Comparison of ENCODE assay signal across 15 cellular contexts in genomic region chr9:112328545-112328944, GRCh38. TPM values are rescaled to one million over a fixed set of nuclear protein-coding genes. Genes with fewer than 3 reads are reported as not detected.
DNase-seq lines count a peak whose midpoint lies in the region; ATAC-seq and TF ChIP-seq lines count a peak whose summit lies in the region.
"Had no signal": no experiment of that assay in that cellular context is flagged by ENCODE, and none has a peak within 500 bp of the region (broad histone marks: within the 10 kb centered on the region; RNA-seq: fewer than 3 reads in every experiment).

No MANE protein-coding gene starts in this region.

- POLR2A ChIA-PET in activated CD4-positive, alpha-beta memory T cell treated with anti-CD3 and anti-CD28 coated beads for 36 hours (lab: Charles Lee): interaction anchor here (1.5 kb wide), 1 partner anchor 52 kb away, joined by 3 read pairs; the partner anchor contains the start of gene HSDL2

- H3K4me1 ChIP-seq in foreskin keratinocyte: peaks cover 51% of the 10 kb centered on the region

- peaks cover 73% of the 10 kb centered on the region for H3K4me1 Mint-ChIP-seq in stimulated activated naive CD8-positive, alpha-beta T cell treated with anti-CD3 and anti-CD28 coated beads, Interleukin-15, Interleukin-2, amounts not matched to agents 100 ng/mL and 50 ng/mL, for 24 hours (ENCODE audit: low read depth)
- peaks cover 49% of the 10 kb centered on the region for H3K4me1 Mint-ChIP-seq in stimulated activated naive CD8-positive, alpha-beta T cell treated with anti-CD3 and anti-CD28 coated beads, Interleukin-15, amount 100 ng/mL, for 72 hours
- H3K4me1 Mint-ChIP-seq in activated CD4-positive, alpha-beta memory T cell treated with anti-CD3 and anti-CD28 coated beads for 36 hours (ENCODE audit: low read depth): peaks cover 61% of the 10 kb centered on the region

- no peak for DNase-seq in stimulated activated naive CD8-positive, alpha-beta T cell treated with anti-CD3 and anti-CD28 coated beads, Interleukin-15, amount 100 ng/mL, for 72 hours
- DNase-seq in activated CD4-positive, alpha-beta memory T cell treated with anti-CD3 and anti-CD28 coated beads for 36 hours: no peak
- DNase-seq in foreskin keratinocyte: no peak
- no peak for DNase-seq in central memory CD4-positive, alpha-beta T cell
- no peak for DNase-seq in left cardiac atrium
- DNase-seq in NCI-H2081 treated with DMSO at 0.1 percent for 48 hours (lab: John Stamatoyannopoulos, UW): no peak
- DNase-seq: activated CD8-positive, alpha-beta memory T cell treated with anti-CD3 and anti-CD28 coated beads for 24 hours; activated naive CD4-positive, alpha-beta T cell treated with Interleukin-2 at 50 U/mL for 16 hours; hypothalamus; NCI-H1417 treated with DMSO at 0.1 percent for 48 hours; psoas muscle; SIG-M5 had no signal

- peaks cover 20% of the 10 kb centered on the region for H3K36me3 Mint-ChIP-seq in stimulated activated naive CD8-positive, alpha-beta T cell treated with anti-CD3 and anti-CD28 coated beads, Interleukin-15, Interleukin-2, amounts not matched to agents 100 ng/mL and 50 ng/mL, for 24 hours (ENCODE audit: low read depth)
- peaks cover 14% of the 10 kb centered on the region for H3K36me3 Mint-ChIP-seq in activated CD4-positive, alpha-beta memory T cell treated with anti-CD3 and anti-CD28 coated beads for 36 hours

- peak overlapping the region; percentile 57 for H3K27ac Mint-ChIP-seq in stimulated activated naive CD8-positive, alpha-beta T cell treated with anti-CD3 and anti-CD28 coated beads, Interleukin-15, Interleukin-2, amounts not matched to agents 100 ng/mL and 50 ng/mL, for 24 hours
- H3K27ac Mint-ChIP-seq in stimulated activated naive CD8-positive, alpha-beta T cell treated with anti-CD3 and anti-CD28 coated beads, Interleukin-15, amount 100 ng/mL, for 72 hours: no peak overlapping the region
- peak overlapping the region; percentile 70 for H3K27ac Mint-ChIP-seq in activated CD4-positive, alpha-beta memory T cell treated with anti-CD3 and anti-CD28 coated beads for 36 hours

- peak overlapping the region; percentile 17 for H3K4me3 Mint-ChIP-seq in stimulated activated naive CD8-positive, alpha-beta T cell treated with anti-CD3 and anti-CD28 coated beads, Interleukin-15, Interleukin-2, amounts not matched to agents 100 ng/mL and 50 ng/mL, for 24 hours
- H3K4me3 Mint-ChIP-seq in stimulated activated naive CD8-positive, alpha-beta T cell treated with anti-CD3 and anti-CD28 coated beads, Interleukin-15, amount 100 ng/mL, for 72 hours: no peak overlapping the region
- no peak overlapping the region for H3K4me3 Mint-ChIP-seq in activated CD4-positive, alpha-beta memory T cell treated with anti-CD3 and anti-CD28 coated beads for 36 hours

- CTCF ChIA-PET in activated CD4-positive, alpha-beta memory T cell treated with anti-CD3 and anti-CD28 coated beads for 36 hours (lab: Charles Lee): interaction anchor here (0.8 kb wide), 1 partner anchor 33 kb away, joined by 6 read pairs; no protein-coding TSS in a partner anchor

- intact Hi-C loops in activated CD4-positive, alpha-beta memory T cell treated with anti-CD3 and anti-CD28 coated beads for 36 hours (cut with micrococcal nuclease): no loop called here
- intact Hi-C loops in left cardiac atrium (cut with DNase I): no loop called here

- H3K27ac ChIP-seq in foreskin keratinocyte: peak overlapping the region; percentile 46
- H3K27ac ChIP-seq: breast epithelium, psoas muscle had no signal

- no peak for ATAC-seq in stimulated activated naive CD8-positive, alpha-beta T cell treated with anti-CD3 and anti-CD28 coated beads, Interleukin-15, amount 100 ng/mL, for 72 hours
- ATAC-seq in foreskin keratinocyte (no peak), left cardiac atrium (no peak), HG02970 (IDR thresholded peaks at IDR 0.05; ENCODE audit: low FRiP score, unreplicated experiment) (no peak)
- ATAC-seq: psoas muscle had no signal

- H3K27me3 ChIP-seq in foreskin keratinocyte: no peaks in the 10 kb centered on the region
- H3K27me3 ChIP-seq: breast epithelium had no signal

- TF ChIP-seq CTCF in foreskin keratinocyte (conservative IDR thresholded peaks at IDR 0.05): no peak

- no peaks in the 10 kb centered on the region for H3K27me3 Mint-ChIP-seq in stimulated activated naive CD8-positive, alpha-beta T cell treated with anti-CD3 and anti-CD28 coated beads, Interleukin-15, Interleukin-2, amounts not matched to agents 100 ng/mL and 50 ng/mL, for 24 hours
- no peaks in the 10 kb centered on the region for H3K27me3 Mint-ChIP-seq in stimulated activated naive CD8-positive, alpha-beta T cell treated with anti-CD3 and anti-CD28 coated beads, Interleukin-15, amount 100 ng/mL, for 72 hours
- no peaks in the 10 kb centered on the region for H3K27me3 Mint-ChIP-seq in activated CD4-positive, alpha-beta memory T cell treated with anti-CD3 and anti-CD28 coated beads for 36 hours

- peaks cover 5% of the 10 kb centered on the region for H3K9me3 Mint-ChIP-seq in stimulated activated naive CD8-positive, alpha-beta T cell treated with anti-CD3 and anti-CD28 coated beads, Interleukin-15, Interleukin-2, amounts not matched to agents 100 ng/mL and 50 ng/mL, for 24 hours
- peaks cover 0 to 12% of the 10 kb centered on the region in 2 donors for H3K9me3 Mint-ChIP-seq in stimulated activated naive CD8-positive, alpha-beta T cell treated with anti-CD3 and anti-CD28 coated beads, Interleukin-15, amount 100 ng/mL, for 72 hours
- H3K9me3 Mint-ChIP-seq in activated CD4-positive, alpha-beta memory T cell treated with anti-CD3 and anti-CD28 coated beads for 36 hours: peaks cover 4% of the 10 kb centered on the region

RNA-seq across cellular contexts. Expression of gene PTBP3, which starts 4.9 kb away (rescaled TPM):
- total RNA-seq in activated CD4-positive, alpha-beta memory T cell treated with anti-CD3 and anti-CD28 coated beads for 36 hours: 10 to 100 TPM; 87.2 to 92.3 TPM
- total RNA-seq in foreskin keratinocyte (62.1 and 67.8 TPM in 2 replicates), left cardiac atrium (10 to 100 TPM; 20.3 to 25.4 TPM)
- 11.2 and 14.7 TPM in 2 replicates for polyA plus RNA-seq in foreskin keratinocyte

RNA-seq across cellular contexts. Expression of gene HSDL2, which starts 51.4 kb away (rescaled TPM):
- total RNA-seq in activated CD4-positive, alpha-beta memory T cell treated with anti-CD3 and anti-CD28 coated beads for 36 hours: 10 to 100 TPM; 24.8 to 26.3 TPM
- total RNA-seq in foreskin keratinocyte (23.1 and 25.5 TPM in 2 replicates), left cardiac atrium (100 to 1,000 TPM in 1 of 2 donors, 10 to 100 TPM in 1; 99.3 to 107 TPM)
- polyA plus RNA-seq in foreskin keratinocyte: 11.5 and 13.1 TPM in 2 replicates

Comparison
In these comparisons a context has a peak if more than half of its experiments do, and no peak if none do; other contexts are left out.
1. H3K27ac Mint-ChIP-seq: peak in stimulated activated naive CD8-positive, alpha-beta T cell treated with anti-CD3 and anti-CD28 coated beads, Interleukin-15, Interleukin-2, amounts not matched to agents 100 ng/mL and 50 ng/mL, for 24 hours (single experiment) and activated CD4-positive, alpha-beta memory T cell treated with anti-CD3 and anti-CD28 coated beads for 36 hours (single experiment); none in stimulated activated naive CD8-positive, alpha-beta T cell treated with anti-CD3 and anti-CD28 coated beads, Interleukin-15, amount 100 ng/mL, for 72 hours (0 of 2).